Comparison of ENCODE assay signal across 31 cellular contexts in the genomic region with DNA sequence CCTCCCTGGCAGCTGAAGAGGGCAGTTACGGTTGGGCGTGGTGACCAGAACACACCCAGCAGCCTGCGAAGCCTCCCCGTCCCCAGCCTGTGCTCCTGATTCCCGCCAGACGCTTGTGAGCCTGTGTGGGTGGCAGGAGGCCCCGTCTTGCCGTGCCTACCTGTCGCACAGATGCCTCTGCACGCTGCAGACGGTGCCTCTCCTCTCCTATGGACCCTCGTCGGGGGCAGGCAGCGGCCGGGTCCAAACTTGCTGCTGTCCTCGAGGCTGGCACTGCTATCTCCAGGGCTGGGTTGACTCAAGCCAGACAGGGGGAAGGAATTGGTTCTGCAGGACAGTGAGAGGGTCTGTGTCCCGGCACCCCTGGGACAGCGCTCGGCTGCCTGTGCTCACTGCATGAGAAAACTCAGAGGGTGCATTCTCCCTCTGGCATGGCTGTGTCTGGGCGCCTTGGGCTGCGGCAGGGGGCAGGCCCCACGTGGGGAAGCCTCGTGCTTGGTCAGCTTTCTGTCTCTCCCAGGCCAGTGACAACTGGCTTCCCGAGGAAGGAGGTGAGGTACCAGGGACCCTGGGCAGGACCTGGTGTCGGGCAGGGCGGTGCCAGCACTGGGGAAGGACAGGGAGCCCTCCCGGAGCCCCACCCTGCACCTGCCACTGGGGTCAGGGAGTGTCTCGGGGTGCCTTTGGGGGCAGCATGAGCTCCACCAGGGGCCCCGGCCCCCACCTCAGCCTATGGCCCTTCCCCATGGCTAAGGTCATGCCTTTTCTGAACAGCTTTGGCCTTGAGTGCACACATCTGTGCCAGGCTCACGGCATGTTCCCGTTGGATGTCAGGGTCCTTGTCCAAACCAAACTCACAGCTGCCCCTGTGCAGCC.
DNase-seq lines count a peak whose midpoint lies in the region; ATAC-seq, FAIRE-seq and TF ChIP-seq lines count a peak whose summit lies in the region.
"Had no signal": no experiment of that assay in that cellular context is flagged by ENCODE, and none has a peak within 500 bp of the region (broad histone marks: within the 10 kb centered on the region; RNA-seq: fewer than 3 reads in every experiment).

No MANE protein-coding gene starts in this region.

- peak; percentile 12 for ATAC-seq in HepG2
- no peak for ATAC-seq in SK-N-SH treated with all-trans-retinoic acid at 6 μM for 48 hours
- ATAC-seq: activated CD8-positive, alpha-beta T cell treated with anti-CD3 and anti-CD28 coated beads, Interleukin-2, amount 10 ng/mL, durations not matched to agents 7 days and 5 days; natural killer cell had no signal

- no peak for TF ChIP-seq CTCF in endodermal cell (conservative IDR thresholded peaks at IDR 0.05)
- TF ChIP-seq CTCF in HepG2 (CRISPR knock-in tag; IDR thresholded peaks at IDR 0.05) = no peak
- TF ChIP-seq CTCF in suprapubic skin (IDR thresholded peaks at IDR 0.05) = no peak

- no peak overlapping the region for H3K4me3 ChIP-seq in endodermal cell (ENCODE audit: low read length)
- no peak overlapping the region for H3K4me3 ChIP-seq in HepG2 (replicated peaks in 1 of 3; ENCODE audit: insufficient read depth in 1 of 3, low read depth in 2 of 3, low read length in 3 of 3)
- H3K4me3 ChIP-seq in suprapubic skin = no peak overlapping the region
- H3K4me3 ChIP-seq: ascending aorta, colonic mucosa, skin epidermis, thoracic aorta, vagina had no signal

- H3K36me3 ChIP-seq in endodermal cell (ENCODE audit: control insufficient read depth, insufficient read depth, low read length) (no peaks in the 10 kb centered on the region), HepG2 (replicated peaks in 1 of 2; ENCODE audit: control insufficient read depth in 1 of 2, insufficient read depth in 2 of 2, low read length in 2 of 2) (no peaks in the 10 kb centered on the region), suprapubic skin (no peaks in the 10 kb centered on the region)
- H3K36me3 ChIP-seq: ascending aorta, colonic mucosa, thoracic aorta, vagina had no signal

- H3K79me2 ChIP-seq in HepG2 (ENCODE audit: insufficient read depth, low read length) = no peaks in the 10 kb centered on the region

- H3K27me3 ChIP-seq in endodermal cell (ENCODE audit: control insufficient read depth, insufficient read depth, low read length, poor library complexity, severe bottlenecking) (no peaks in the 10 kb centered on the region), HepG2 (ENCODE audit: control insufficient read depth in 1 of 2, insufficient read depth in 2 of 2, low read length in 2 of 2) (peaks cover 24 to 48% of the 10 kb centered on the region in 2 experiments), suprapubic skin (peaks cover 29% of the 10 kb centered on the region)
- H3K27me3 ChIP-seq: ascending aorta, colonic mucosa, vagina had no signal

- no peak overlapping the region for H2AFZ ChIP-seq in HepG2 (ENCODE audit: low read length)

- CTCF ChIA-PET in HepG2 (lab: Yijun Ruan, JAX; ENCODE audit: low intra/inter-chr PET ratio, low total read pairs) = no interaction called here

- BruUV-seq in HepG2 (replicated peaks; lab: Mats Ljungman, UMichigan) = no TSS peak

- in situ Hi-C loops in HepG2 (cut with HindIII; ENCODE audit: extremely low pct_ligation_motif_present, low pct_unique_long_range_greater_than_20kb) = no loop called here

- no peak overlapping the region for H3K4me2 ChIP-seq in HepG2 (ENCODE audit: low read depth, low read length)

- H3K27ac ChIP-seq in endodermal cell (ENCODE audit: low read depth, low read length) (no peak overlapping the region), HepG2 (ENCODE audit: extremely low read length, insufficient read depth, low read length) (no peak overlapping the region), suprapubic skin (no peak overlapping the region)
- H3K27ac ChIP-seq: ascending aorta, C4-2B, colonic mucosa, skin epidermis, thoracic aorta, vagina had no signal

- TF ChIP-seq POLR2A in HepG2 (IDR thresholded peaks at IDR 0.05; ENCODE audit: insufficient read depth in 1 of 2, low read depth in 2 of 2, low read length in 2 of 2) = no peak
- no peak for TF ChIP-seq POLR2A in suprapubic skin (IDR thresholded peaks at IDR 0.05)
- TF ChIP-seq POLR2A in H54 (IDR thresholded peaks at IDR 0.05; ENCODE audit: low read depth, low read length) = no peak

- no peaks in the 10 kb centered on the region for H3K9me3 Mint-ChIP-seq in endodermal cell
- H3K9me3 Mint-ChIP-seq: activated naive CD8-positive, alpha-beta T cell treated with anti-CD3 and anti-CD28 coated beads for 36 hours; activated T-helper 2 cell treated with anti-CD3 and anti-CD28 coated beads, Interferon-gamma antibody, Interleukin-2, Interleukin-4, amounts not matched to agents 10 μg/mL and 5 μg/mL and 100 μg/mL, durations not matched to agents 14 hours and 24 hours and 36 hours; HFFc6; natural killer cell; stimulated activated naive CD8-positive, alpha-beta T cell treated with anti-CD3 and anti-CD28 coated beads, Interleukin-15, Interleukin-2, amounts not matched to agents 100 ng/mL and 50 ng/mL, for 24 hours; T-helper 2 cell treated with Interferon-gamma antibody and Interleukin-4, amounts not matched to agents 5 μg/mL and 100 μg/mL, for 36 hours had no signal

- no peak overlapping the region for H3K9ac ChIP-seq in endodermal cell (ENCODE audit: extremely low read depth, low read length, poor library complexity, severe bottlenecking)
- no peak overlapping the region for H3K9ac ChIP-seq in HepG2 (ENCODE audit: insufficient read depth, low read depth, low read length)

- POLR2A ChIA-PET in HepG2 (lab: Yijun Ruan, JAX) = no interaction called here

- H3K27ac Mint-ChIP-seq in endodermal cell = no peak overlapping the region
- H3K27ac Mint-ChIP-seq: activated CD8-positive, alpha-beta T cell treated with anti-CD3 and anti-CD28 coated beads, Interleukin-2, amount 10 ng/mL, durations not matched to agents 7 days and 5 days; activated naive CD8-positive, alpha-beta T cell treated with anti-CD3 and anti-CD28 coated beads for 36 hours; activated T-helper 2 cell treated with anti-CD3 and anti-CD28 coated beads, Interferon-gamma antibody, Interleukin-2, Interleukin-4, amounts not matched to agents 10 μg/mL and 5 μg/mL and 100 μg/mL, durations not matched to agents 14 hours and 24 hours and 36 hours; HFFc6; natural killer cell; stimulated activated naive CD8-positive, alpha-beta T cell treated with anti-CD3 and anti-CD28 coated beads, Interleukin-15, Interleukin-2, amounts not matched to agents 100 ng/mL and 50 ng/mL, for 24 hours; T-helper 2 cell treated with Interferon-gamma antibody and Interleukin-4, amounts not matched to agents 5 μg/mL and 100 μg/mL, for 36 hours had no signal

- no peaks in the 10 kb centered on the region; the same call in 1 of the 2 replicates for H4K20me1 ChIP-seq in HepG2 (ENCODE audit: insufficient read depth, low read length)

- no peaks in the 10 kb centered on the region for H3K36me3 Mint-ChIP-seq in endodermal cell (ENCODE audit: low read depth)
- H3K36me3 Mint-ChIP-seq: activated naive CD8-positive, alpha-beta T cell treated with anti-CD3 and anti-CD28 coated beads for 36 hours; natural killer cell had no signal

- H3K27me3 Mint-ChIP-seq in endodermal cell (ENCODE audit: insufficient read depth) = no peaks in the 10 kb centered on the region
- H3K27me3 Mint-ChIP-seq: activated naive CD8-positive, alpha-beta T cell treated with anti-CD3 and anti-CD28 coated beads for 36 hours; stimulated activated naive CD8-positive, alpha-beta T cell treated with anti-CD3 and anti-CD28 coated beads, Interleukin-15, Interleukin-2, amounts not matched to agents 100 ng/mL and 50 ng/mL, for 24 hours had no signal

- intact Hi-C loops in HepG2 (cut with micrococcal nuclease; ENCODE audit: unreplicated experiment) = no loop called here

- no peaks in the 10 kb centered on the region for H3K4me1 ChIP-seq in endodermal cell (ENCODE audit: control insufficient read depth, insufficient read depth, low read length)
- no peaks in the 10 kb centered on the region for H3K4me1 ChIP-seq in HepG2 (ENCODE audit: insufficient read depth, low read length)
- H3K4me1 ChIP-seq in suprapubic skin = no peaks in the 10 kb centered on the region
- H3K4me1 ChIP-seq: ascending aorta, colonic mucosa, vagina had no signal

- TF ChIP-seq EP300 in HepG2 (IDR thresholded peaks at IDR 0.05; ENCODE audit: low read depth in 2 of 2, low read length in 2 of 2) (no peak), HepG2 (CRISPR knock-in tag; IDR thresholded peaks at IDR 0.05; ENCODE audit: borderline replicate concordance) (no peak), suprapubic skin (IDR thresholded peaks at IDR 0.05) (no peak)

- FAIRE-seq in HepG2 (lab: Jason Lieb, UNC) (no peak), H54 (lab: Jason Lieb, UNC) (no peak)

- no peak for TF ChIP-seq RAD21 in HepG2 (CRISPR knock-in tag; IDR thresholded peaks at IDR 0.05)

- H3K4me1 Mint-ChIP-seq in endodermal cell = peaks cover 7% of the 10 kb centered on the region
- H3K4me1 Mint-ChIP-seq: activated naive CD8-positive, alpha-beta T cell treated with anti-CD3 and anti-CD28 coated beads for 36 hours had no signal

- WGBS in endodermal cell (ENCODE audit: insufficient coverage in 1 of 2, insufficient read length in 1 of 2), 2 experiments = 88% methylated on average over 16 to 31 of the region's 31 CpGs
- 24% methylated on average over 13 of the region's 31 CpGs for WGBS in HepG2 (ENCODE audit: low lambda C conversion rate)
- WGBS in suprapubic skin = 76% methylated on average over 16 of the region's 31 CpGs

- H3K9me3 ChIP-seq in endodermal cell (ENCODE audit: control insufficient read depth, low read length) (no peaks in the 10 kb centered on the region), HepG2 (ENCODE audit: low read length) (no peaks in the 10 kb centered on the region), suprapubic skin (no peaks in the 10 kb centered on the region)
- H3K9me3 ChIP-seq: ascending aorta, colonic mucosa, thoracic aorta, vagina had no signal

- no peak overlapping the region for H3K4me3 Mint-ChIP-seq in endodermal cell
- H3K4me3 Mint-ChIP-seq: activated CD8-positive, alpha-beta T cell treated with anti-CD3 and anti-CD28 coated beads, Interleukin-2, amount 10 ng/mL, durations not matched to agents 7 days and 5 days; activated naive CD8-positive, alpha-beta T cell treated with anti-CD3 and anti-CD28 coated beads for 36 hours; HFFc6; natural killer cell; stimulated activated naive CD8-positive, alpha-beta T cell treated with anti-CD3 and anti-CD28 coated beads, Interleukin-15, Interleukin-2, amounts not matched to agents 100 ng/mL and 50 ng/mL, for 24 hours; T-helper 2 cell treated with Interferon-gamma antibody and Interleukin-4, amounts not matched to agents 5 μg/mL and 100 μg/mL, for 36 hours had no signal

- DNase-seq in NCI-H748 (lab: John Stamatoyannopoulos, UW; ENCODE audit: unreplicated experiment) (peak; percentile 68), NCI-H748 treated with DMSO at 0.1 percent for 48 hours (lab: John Stamatoyannopoulos, UW) (no peak), endodermal cell (peak; percentile 43), HepG2 (ENCODE audit: low spot score) (no peak), suprapubic skin (ENCODE audit: low spot score in 2 of 2) (peak; percentile 55 to 75), H54 (ENCODE audit: insufficient read length, low spot score) (no peak), middle frontal gyrus (ENCODE audit: extremely low spot score, low spot score) (no peak)
- DNase-seq: activated CD4-positive, alpha-beta T cell treated with anti-CD3 and anti-CD28 coated beads for 4 hours; activated CD8-positive, alpha-beta T cell treated with anti-CD3 and anti-CD28 coated beads, Interleukin-2, amount 10 ng/mL, durations not matched to agents 7 days and 5 days; activated naive CD8-positive, alpha-beta T cell treated with anti-CD3 and anti-CD28 coated beads for 36 hours; colonic mucosa; COR-L47; DMS53; effector memory CD4-positive, alpha-beta T cell; GDM1; HFFc6; IMR-90; natural killer cell; NCI-H146; NCI-H510A; occipital lobe; OCI-M1 had no signal

Comparison
In these comparisons a context has a peak if more than half of its experiments do, and no peak if none do; other contexts are left out.
1. DNase-seq: peak in NCI-H748 (single experiment), endodermal cell (single experiment) and suprapubic skin (2 of 2); none in NCI-H748 treated with DMSO at 0.1 percent for 48 hours (single experiment), HepG2 (single experiment), H54 (single experiment) and middle frontal gyrus (single experiment).